15 cellular contexts compared by ENCODE assay signal in genomic region chr13:73365240-73365639, GRCh38.
DNase-seq lines count a peak whose midpoint lies in the region; ATAC-seq, FAIRE-seq and TF ChIP-seq lines count a peak whose summit lies in the region.
"Had no signal": no experiment of that assay in that cellular context is flagged by ENCODE, and none has a peak within 500 bp of the region (broad histone marks: within the 10 kb centered on the region; RNA-seq: fewer than 3 reads in every experiment).

No MANE protein-coding gene starts in this region.

- peak; percentile 60 to 75 (median 66) for ATAC-seq in pancreas
- ATAC-seq in GM18873 (IDR thresholded peaks at IDR 0.05; ENCODE audit: low FRiP score, unreplicated experiment): no peak
- no peak for ATAC-seq in GM21737 (IDR thresholded peaks at IDR 0.05; ENCODE audit: unreplicated experiment)
- ATAC-seq in left cardiac atrium: no peak
- ATAC-seq: activated T-cell treated with anti-CD3 and anti-CD28 coated beads, Interleukin-2, amount 50 U/mL, for 72 hours; gastroesophageal sphincter; stimulated activated effector memory CD8-positive, alpha-beta T cell treated with anti-CD3 and anti-CD28 coated beads, Interleukin-12 subunit alpha, Interleukin-12 subunit beta, amount 100 ng/mL, for 72 hours had no signal

- 14 to 15% methylated on average over 3 of the region's 3 CpGs for WGBS in pancreas, 2 donors

- H3K4me1 ChIP-seq in pancreas: peaks cover 5 to 11% (median 8%) of the 10 kb centered on the region in 3 donors
- H3K4me1 ChIP-seq: gastroesophageal sphincter had no signal

- peak; percentile 88 for DNase-seq in DMS79 treated with DMSO at 0.1 percent for 48 hours (lab: John Stamatoyannopoulos, UW)
- peak; percentile 55 for DNase-seq in NCI-H2029 treated with DMSO at 0.1 percent for 48 hours (lab: John Stamatoyannopoulos, UW)
- peak; percentile 16 for DNase-seq in astrocyte of the hippocampus (ENCODE audit: low read depth, low spot score)
- no peak for DNase-seq in pancreas
- DNase-seq in left cardiac atrium: no peak
- DNase-seq: activated CD4-positive, alpha-beta T cell treated with anti-CD3 and anti-CD28 coated beads, Interleukin-2, amount 50 U/mL, for 48 hours; activated T-cell treated with anti-CD3 and anti-CD28 coated beads, Interleukin-2, amount 50 U/mL, for 72 hours; immature natural killer cell; NCI-H1048 had no signal

- no peaks in the 10 kb centered on the region for H3K27me3 ChIP-seq in pancreas
- H3K27me3 ChIP-seq: gastroesophageal sphincter had no signal

- TF ChIP-seq CTCF in pancreas (IDR thresholded peaks at IDR 0.05): no peak

- FAIRE-seq in pancreas (lab: Jason Lieb, UNC): no peak

- H3K27ac ChIP-seq in pancreas: peak overlapping the region in 2 of 4 donors; percentile 64 to 66
- H3K27ac ChIP-seq: gastroesophageal sphincter, SK-N-MC had no signal

- no peaks in the 10 kb centered on the region for H3K36me3 ChIP-seq in pancreas
- H3K36me3 ChIP-seq: gastroesophageal sphincter, HAP-1 had no signal

- no peak overlapping the region for H3K4me3 ChIP-seq in pancreas
- H3K4me3 ChIP-seq: gastroesophageal sphincter, HAP-1, SK-N-MC had no signal

- H3K9me3 ChIP-seq in pancreas: no peaks in the 10 kb centered on the region
- H3K9me3 ChIP-seq: gastroesophageal sphincter, HAP-1 had no signal

- intact Hi-C loops in pancreas (cut with DNase I) (no loop called here), left cardiac atrium (cut with DNase I) (no loop called here)

Comparison
In these comparisons a context has a peak if more than half of its experiments do, and no peak if none do; other contexts are left out.
1. DNase-seq: peak in DMS79 treated with DMSO at 0.1 percent for 48 hours (single experiment), NCI-H2029 treated with DMSO at 0.1 percent for 48 hours (single experiment) and astrocyte of the hippocampus (single experiment); none in pancreas (0 of 6) and left cardiac atrium (single experiment).
2. ATAC-seq: peak in pancreas (4 of 4); none in GM18873 (single experiment), GM21737 (single experiment) and left cardiac atrium (0 of 2).